ENCODE assay signal across 8 cellular contexts in the genomic region with DNA sequence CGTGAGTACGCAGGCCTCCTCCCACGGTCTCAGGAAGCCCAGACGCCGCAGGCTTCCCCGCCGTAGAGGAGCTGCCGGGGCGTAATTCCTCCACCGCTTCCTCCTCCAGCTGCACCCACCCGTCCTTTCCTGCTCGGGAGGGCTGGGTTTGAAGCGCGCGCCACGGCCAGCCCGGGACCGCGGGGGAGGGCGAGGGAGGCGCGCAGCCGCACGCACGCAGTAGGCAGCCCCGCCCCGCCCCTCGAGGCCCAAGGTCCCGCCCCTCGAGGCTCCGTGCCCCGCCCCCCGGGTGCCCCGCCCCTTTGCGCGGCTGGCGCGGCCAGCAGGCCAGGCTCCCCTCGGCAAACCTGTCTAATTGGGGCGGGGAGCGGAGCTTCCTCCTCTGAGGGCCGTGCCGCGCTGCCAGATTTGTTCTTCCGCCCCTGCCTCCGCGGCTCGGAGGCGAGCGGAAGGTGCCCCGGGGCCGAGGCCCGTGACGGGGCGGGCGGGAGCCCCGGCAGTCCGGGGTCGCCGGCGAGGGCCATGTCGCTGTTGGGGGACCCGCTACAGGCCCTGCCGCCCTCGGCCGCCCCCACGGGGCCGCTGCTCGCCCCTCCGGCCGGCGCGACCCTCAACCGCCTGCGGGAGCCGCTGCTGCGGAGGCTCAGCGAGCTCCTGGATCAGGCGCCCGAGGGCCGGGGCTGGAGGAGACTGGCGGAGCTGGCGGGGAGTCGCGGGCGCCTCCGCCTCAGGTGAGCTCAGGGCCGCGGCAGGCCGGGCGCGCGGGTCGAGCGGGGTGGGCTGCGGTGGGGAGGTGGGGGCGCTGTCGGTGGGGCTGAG.
A peak's percentile ranks its signal among the peaks of the same experiment; 100 is the strongest.
DNase-seq lines count a peak whose midpoint lies in the region; ATAC-seq and TF ChIP-seq lines count a peak whose summit lies in the region.

A gene with protein sequence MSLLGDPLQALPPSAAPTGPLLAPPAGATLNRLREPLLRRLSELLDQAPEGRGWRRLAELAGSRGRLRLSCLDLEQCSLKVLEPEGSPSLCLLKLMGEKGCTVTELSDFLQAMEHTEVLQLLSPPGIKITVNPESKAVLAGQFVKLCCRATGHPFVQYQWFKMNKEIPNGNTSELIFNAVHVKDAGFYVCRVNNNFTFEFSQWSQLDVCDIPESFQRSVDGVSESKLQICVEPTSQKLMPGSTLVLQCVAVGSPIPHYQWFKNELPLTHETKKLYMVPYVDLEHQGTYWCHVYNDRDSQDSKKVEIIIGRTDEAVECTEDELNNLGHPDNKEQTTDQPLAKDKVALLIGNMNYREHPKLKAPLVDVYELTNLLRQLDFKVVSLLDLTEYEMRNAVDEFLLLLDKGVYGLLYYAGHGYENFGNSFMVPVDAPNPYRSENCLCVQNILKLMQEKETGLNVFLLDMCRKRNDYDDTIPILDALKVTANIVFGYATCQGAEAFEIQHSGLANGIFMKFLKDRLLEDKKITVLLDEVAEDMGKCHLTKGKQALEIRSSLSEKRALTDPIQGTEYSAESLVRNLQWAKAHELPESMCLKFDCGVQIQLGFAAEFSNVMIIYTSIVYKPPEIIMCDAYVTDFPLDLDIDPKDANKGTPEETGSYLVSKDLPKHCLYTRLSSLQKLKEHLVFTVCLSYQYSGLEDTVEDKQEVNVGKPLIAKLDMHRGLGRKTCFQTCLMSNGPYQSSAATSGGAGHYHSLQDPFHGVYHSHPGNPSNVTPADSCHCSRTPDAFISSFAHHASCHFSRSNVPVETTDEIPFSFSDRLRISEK (plus strand): TSS at position 344 of the 819 bp plus-strand sequence. CDS start 179 bp downstream, at position 523.

- H3K9ac ChIP-seq in mucosa of rectum (ENCODE audit: low read depth in 1 of 2, low read length in 2 of 2): peak within 1 kb of the TSS; percentile 74 to 91

- no peak for TF ChIP-seq RAD21 in Ishikawa (IDR thresholded peaks at IDR 0.05; ENCODE audit: low read depth)

- H3K27ac ChIP-seq in epithelial cell of prostate (peak within 1 kb of the TSS; percentile 95), mucosa of rectum (ENCODE audit: low read depth in 2 of 2, low read length in 2 of 2) (peak within 1 kb of the TSS; percentile 92 to 93)

- ATAC-seq in GM21529 (IDR thresholded peaks at IDR 0.05; ENCODE audit: unreplicated experiment): peak; percentile 76

- peak; percentile 25; the same call in 1 of the 2 replicates for TF ChIP-seq EP300 in Ishikawa (IDR thresholded peaks at IDR 0.05; ENCODE audit: borderline replicate concordance)

- no peaks in the 10 kb centered on the region for H3K9me3 ChIP-seq in mucosa of rectum (ENCODE audit: control insufficient read depth in 2 of 2, low read length in 2 of 2)

- peak within 1 kb of the TSS; percentile 74 to 93 for H3K4me3 ChIP-seq in mucosa of rectum (ENCODE audit: low read length in 2 of 2)

- DNase-seq in DMS 273 treated with DMSO at 0.1 percent for 48 hours (lab: John Stamatoyannopoulos, UW): peak; percentile 80
- DNase-seq in OCI-M2 (lab: John Stamatoyannopoulos, UW; ENCODE audit: unreplicated experiment): peak; percentile 4
- peak; percentile 95 for DNase-seq in activated T-cell treated with anti-CD3 and anti-CD28 coated beads for 4 hours
- DNase-seq in epithelial cell of prostate (ENCODE audit: low read depth, low spot score): peak; percentile 52
- peak; percentile 98 for DNase-seq in stimulated activated CD8-positive, alpha-beta memory T cell treated with anti-CD3 and anti-CD28 coated beads, Interleukin-4, amount 100 ng/mL, for 48 hours

- no peaks in the 10 kb centered on the region for H3K27me3 ChIP-seq in mucosa of rectum (ENCODE audit: control insufficient read depth in 2 of 2, insufficient read depth in 2 of 2, low read length in 2 of 2)

- H3K36me3 ChIP-seq in mucosa of rectum (ENCODE audit: control insufficient read depth in 2 of 2, insufficient read depth in 2 of 2, low read length in 2 of 2): no peaks in the 10 kb centered on the region

- peaks cover 11 to 17% of the 10 kb centered on the region in 2 donors for H3K4me1 ChIP-seq in mucosa of rectum (ENCODE audit: control insufficient read depth in 2 of 2, insufficient read depth in 2 of 2, low read length in 2 of 2)

TF ChIP-seq in Ishikawa, 13 proteins besides CTCF, POLR2A, EP300 and RAD21:
- TF ChIP-seq TEAD4 (IDR thresholded peaks at IDR 0.05) (no peak), NFIC (IDR thresholded peaks at IDR 0.05) (peak; percentile 46; the same call in 1 of the 2 replicates), USF1 (IDR thresholded peaks at IDR 0.05) (no peak), TAF1 (IDR thresholded peaks at IDR 0.05; ENCODE audit: low read depth) (peak; percentile 94), FOXM1 (IDR thresholded peaks at IDR 0.05; ENCODE audit: borderline replicate concordance, low read depth) (no peak), CEBPB (IDR thresholded peaks at IDR 0.05) (no peak), ZBTB7A (IDR thresholded peaks at IDR 0.05; ENCODE audit: low read depth) (no peak; the same call in 1 of the 2 replicates), MAX (IDR thresholded peaks at IDR 0.05) (peak; percentile 15; the same call in 1 of the 2 replicates), TCF12 (IDR thresholded peaks at IDR 0.05; ENCODE audit: low read depth) (peak; percentile 61; the same call in 1 of the 2 replicates), CREB1 (IDR thresholded peaks at IDR 0.05; ENCODE audit: low read depth) (no peak), EGR1 (IDR thresholded peaks at IDR 0.05) (peak; percentile 75), YY1 (IDR thresholded peaks at IDR 0.05; ENCODE audit: low read depth) (peak; percentile 23; the same call in 1 of the 2 replicates)
- TF ChIP-seq, protein P1, sequence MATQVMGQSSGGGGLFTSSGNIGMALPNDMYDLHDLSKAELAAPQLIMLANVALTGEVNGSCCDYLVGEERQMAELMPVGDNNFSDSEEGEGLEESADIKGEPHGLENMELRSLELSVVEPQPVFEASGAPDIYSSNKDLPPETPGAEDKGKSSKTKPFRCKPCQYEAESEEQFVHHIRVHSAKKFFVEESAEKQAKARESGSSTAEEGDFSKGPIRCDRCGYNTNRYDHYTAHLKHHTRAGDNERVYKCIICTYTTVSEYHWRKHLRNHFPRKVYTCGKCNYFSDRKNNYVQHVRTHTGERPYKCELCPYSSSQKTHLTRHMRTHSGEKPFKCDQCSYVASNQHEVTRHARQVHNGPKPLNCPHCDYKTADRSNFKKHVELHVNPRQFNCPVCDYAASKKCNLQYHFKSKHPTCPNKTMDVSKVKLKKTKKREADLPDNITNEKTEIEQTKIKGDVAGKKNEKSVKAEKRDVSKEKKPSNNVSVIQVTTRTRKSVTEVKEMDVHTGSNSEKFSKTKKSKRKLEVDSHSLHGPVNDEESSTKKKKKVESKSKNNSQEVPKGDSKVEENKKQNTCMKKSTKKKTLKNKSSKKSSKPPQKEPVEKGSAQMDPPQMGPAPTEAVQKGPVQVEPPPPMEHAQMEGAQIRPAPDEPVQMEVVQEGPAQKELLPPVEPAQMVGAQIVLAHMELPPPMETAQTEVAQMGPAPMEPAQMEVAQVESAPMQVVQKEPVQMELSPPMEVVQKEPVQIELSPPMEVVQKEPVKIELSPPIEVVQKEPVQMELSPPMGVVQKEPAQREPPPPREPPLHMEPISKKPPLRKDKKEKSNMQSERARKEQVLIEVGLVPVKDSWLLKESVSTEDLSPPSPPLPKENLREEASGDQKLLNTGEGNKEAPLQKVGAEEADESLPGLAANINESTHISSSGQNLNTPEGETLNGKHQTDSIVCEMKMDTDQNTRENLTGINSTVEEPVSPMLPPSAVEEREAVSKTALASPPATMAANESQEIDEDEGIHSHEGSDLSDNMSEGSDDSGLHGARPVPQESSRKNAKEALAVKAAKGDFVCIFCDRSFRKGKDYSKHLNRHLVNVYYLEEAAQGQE (IDR thresholded peaks at IDR 0.05; ENCODE audit: low read depth): 0 out of 2 replicates have a peak, but pooled peaks have one; percentile 17

Comparison
In these comparisons a context has a peak if more than half of its experiments do, and no peak if none do; other contexts are left out.
1. Peak in every context shown above with its lines: DNase-seq, ATAC-seq, H3K4me3 ChIP-seq and H3K27ac ChIP-seq.
2. DNase-seq: peak in every context shown above with its lines; median percentile 98 in stimulated activated CD8-positive, alpha-beta memory T cell treated with anti-CD3 and anti-CD28 coated beads, Interleukin-4, amount 100 ng/mL, for 48 hours; 95 in activated T-cell treated with anti-CD3 and anti-CD28 coated beads for 4 hours; 80 in DMS 273 treated with DMSO at 0.1 percent for 48 hours; 52 in epithelial cell of prostate; 4 in OCI-M2.